In the genomic region with DNA sequence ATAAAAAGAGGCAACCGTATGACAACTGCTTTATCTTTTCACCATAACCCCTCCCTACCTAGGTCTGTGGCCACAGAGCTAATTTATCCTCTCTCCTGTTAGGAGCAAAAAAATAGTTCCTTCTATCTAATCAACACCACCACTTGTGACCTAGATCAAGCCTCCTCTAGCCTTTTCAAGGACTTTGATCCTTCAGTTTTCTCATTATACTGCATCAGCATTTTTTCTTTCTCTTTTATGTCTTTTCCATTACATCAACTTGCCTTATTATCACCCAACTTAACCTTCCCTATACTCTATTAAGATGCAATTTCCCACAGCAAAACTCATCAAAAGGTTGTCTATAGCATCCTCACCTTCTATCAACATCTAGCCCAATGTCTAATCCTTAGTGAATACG, we compare ENCODE assay signal across 8 cellular contexts.
"Had no signal": no experiment of that assay in that cellular context is flagged by ENCODE, and none has a peak within 500 bp of the region (broad histone marks: within the 10 kb centered on the region; RNA-seq: fewer than 3 reads in every experiment).

No MANE protein-coding gene starts in this region.

- H3K27ac ChIP-seq: KMS-11 had no signal

- H3K9me3 Mint-ChIP-seq: GM23338, H9 had no signal

- DNase-seq: H9, HCEC 1CT, KBM-7 had no signal

- H3K4me2 ChIP-seq: GM23338, KMS-11 had no signal

- H3K9ac ChIP-seq: KMS-11 had no signal

- H3K27ac Mint-ChIP-seq: GM23338, H9 had no signal

- ATAC-seq: GM23338 had no signal

- FAIRE-seq: H1, H54, HTR-8/SVneo had no signal

- H3K4me3 Mint-ChIP-seq: GM23338, H9 had no signal

- H3K4me3 ChIP-seq: GM23338 had no signal

- H2AFZ ChIP-seq: GM23338 had no signal
